Comparison of ENCODE assay signal across 8 cellular contexts in genomic region chr4:52789774-52790173, GRCh38. TPM values are rescaled to one million over a fixed set of nuclear protein-coding genes. Genes with fewer than 3 reads are reported as not detected.
"Had no signal": no experiment of that assay in that cellular context is flagged by ENCODE, and none has a peak within 500 bp of the region (broad histone marks: within the 10 kb centered on the region; RNA-seq: fewer than 3 reads in every experiment).

No MANE protein-coding gene starts in this region.

- H3K4me3 ChIP-seq: K562 had no signal

- H3K4me1 Mint-ChIP-seq: IgD-negative memory B cell had no signal

- H3K9ac ChIP-seq: KMS-11 had no signal

- H3K4me2 ChIP-seq: KMS-11 had no signal

- DNase-seq: IMR-90, KBM-7, KG1 had no signal

- FAIRE-seq: HTR-8/SVneo, K562 had no signal

- H3K27ac Mint-ChIP-seq: IgD-negative memory B cell had no signal

- H3K36me3 Mint-ChIP-seq: IgD-negative memory B cell had no signal

- H3K4me3 Mint-ChIP-seq: IgD-negative memory B cell had no signal

- ATAC-seq: K562 had no signal

- H3K27ac ChIP-seq: HL-60, KMS-11 had no signal

RNA-seq across cellular contexts. Expression of gene ERVMER34-1, which starts 38.5 kb away (rescaled TPM):
- total RNA-seq: IMR-90 had no signal
- polyA plus RNA-seq: IgD-negative memory B cell, IMR-90 had no signal
